Comparison of ENCODE assay signal across 8 cellular contexts in genomic region chr13:27170521-27171243, GRCh38. TPM values are rescaled to one million over a fixed set of nuclear protein-coding genes. Genes with fewer than 3 reads are reported as not detected.
A peak's percentile ranks its signal among the peaks of the same experiment; 100 is the strongest.
DNase-seq lines count a peak whose midpoint lies in the region; ATAC-seq and TF ChIP-seq lines count a peak whose summit lies in the region.

No MANE protein-coding gene starts in this region.

- POLR2A ChIA-PET in Panc1 (lab: Charles Lee), result no interaction called here

- H3K9me3 Mint-ChIP-seq in glutamatergic neuron (ENCODE audit: unreplicated experiment), result peaks cover 4% of the 10 kb centered on the region

- peaks cover 3% of the 10 kb centered on the region for H3K27me3 Mint-ChIP-seq in glutamatergic neuron (ENCODE audit: unreplicated experiment)

- BruUV-seq in Panc1 (replicated peaks; lab: Mats Ljungman, UMichigan), result no TSS peak

- CTCF ChIA-PET in Panc1 (lab: Charles Lee), result interaction anchor here (0.6 kb wide), 1 partner anchor 27 kb away, joined by 9 read pairs; no protein-coding TSS in a partner anchor

- no peak for TF ChIP-seq EP300 in ovary (IDR thresholded peaks at IDR 0.05)

- no peaks in the 10 kb centered on the region; the same call in none of the 2 replicates for H3K36me3 ChIP-seq in Panc1 (ENCODE audit: control insufficient read depth, insufficient read depth, low read length)
- H3K36me3 ChIP-seq in ovary, result no peaks in the 10 kb centered on the region
- no peaks in the 10 kb centered on the region for H3K36me3 ChIP-seq in uterus

- no peak for DNase-seq in Panc1 (ENCODE audit: low read depth, low spot score)
- peak; percentile 47 for DNase-seq in activated naive CD4-positive, alpha-beta T cell treated with anti-CD3 and anti-CD28 coated beads, Interleukin-2, amount 50 U/mL, for 16 hours
- peak; percentile 65 for DNase-seq in glutamatergic neuron
- DNase-seq in ovary, result peak; percentile 42 to 71 (median 64)
- peak; percentile 31 to 46 for DNase-seq in uterus
- no peak for DNase-seq in GOT3 (lab: John Stamatoyannopoulos, UW)

- WGBS in ovary, 3 donors, result 0 to 1% (median 0%) methylated on average over 31 to 56 of the region's 56 CpGs

- H3K4me1 ChIP-seq in Panc1 (ENCODE audit: control insufficient read depth, insufficient read depth, low read length) (peaks cover 38% of the 10 kb centered on the region), ovary (ENCODE audit: insufficient read depth) (peaks cover 9% of the 10 kb centered on the region), uterus (no peaks in the 10 kb centered on the region)

- peak overlapping the region; percentile 76 for H3K27ac Mint-ChIP-seq in glutamatergic neuron (ENCODE audit: unreplicated experiment)

- no peaks in the 10 kb centered on the region for H3K36me3 Mint-ChIP-seq in glutamatergic neuron (ENCODE audit: unreplicated experiment)

- in situ Hi-C loops in Panc1 (cut with HindIII; ENCODE audit: low pct_unique_long_range_greater_than_20kb, low sequenced_read_pairs), result no loop called here

- ATAC-seq in HG03159 (IDR thresholded peaks at IDR 0.05; ENCODE audit: unreplicated experiment), result peak; percentile 9
- peak; percentile 3; the same call in 1 of the 2 replicates for ATAC-seq in Panc1

- TF ChIP-seq POLR2A in ovary (IDR thresholded peaks at IDR 0.05), result no peak
- no peak for TF ChIP-seq POLR2A in uterus (IDR thresholded peaks at IDR 0.05)

- TF ChIP-seq CTCF in GM12875 (IDR thresholded peaks at IDR 0.05; ENCODE audit: borderline replicate concordance, insufficient read depth, low read depth, low read length), result no peak
- TF ChIP-seq CTCF in Panc1 (IDR thresholded peaks at IDR 0.05), result no peak
- TF ChIP-seq CTCF in glutamatergic neuron (IDR thresholded peaks at IDR 0.05; ENCODE audit: partially characterized antibody, unreplicated experiment), result no peak
- TF ChIP-seq CTCF in ovary (IDR thresholded peaks at IDR 0.05), result no peak
- TF ChIP-seq CTCF in uterus (IDR thresholded peaks at IDR 0.05), result no peak

- peak overlapping the region; percentile 94 for H3K4me3 Mint-ChIP-seq in glutamatergic neuron (ENCODE audit: unreplicated experiment)

- intact Hi-C loops in Panc1 (cut with micrococcal nuclease; ENCODE audit: unreplicated experiment) (loop anchor here (5.0 kb wide), 1 partner anchor 182 kb away; no protein-coding TSS in a partner anchor), ovary (cut with DNase I) (loop anchor here (5.0 to 10.0 kb wide), 5 partner anchors 74 to 188 kb away; partner anchors contain the start of genes RASL11A (in 2 of the 4) and RPL21 (in 1 of the 4)), uterus (cut with DNase I; ENCODE audit: low total_unique reads) (loop anchor here (5.0 kb wide), 1 partner anchor 82 kb away; the partner anchor contains the start of gene RPL21)

- H3K4me1 Mint-ChIP-seq in glutamatergic neuron (ENCODE audit: low read depth, unreplicated experiment), result peaks cover 15% of the 10 kb centered on the region

- H3K27me3 ChIP-seq in Panc1 (ENCODE audit: control insufficient read depth, insufficient read depth, low read length) (no peaks in the 10 kb centered on the region), ovary (no peaks in the 10 kb centered on the region), uterus (no peaks in the 10 kb centered on the region)

- H3K4me3 ChIP-seq in GM12875 (ENCODE audit: low read depth, low read length) (peak overlapping the region; percentile 73), Panc1 (ENCODE audit: low read depth in 2 of 2, low read length in 2 of 2) (peak overlapping the region; percentile 70 to 92), ovary (peak overlapping the region; percentile 80), uterus (peak overlapping the region; percentile 70 to 85)

- H3K27ac ChIP-seq in Panc1 (ENCODE audit: low read length), result peak overlapping the region; percentile 93
- peak overlapping the region; percentile 92 to 94 for H3K27ac ChIP-seq in ovary
- peak overlapping the region; percentile 92 to 95 for H3K27ac ChIP-seq in uterus

- H3K9me3 ChIP-seq in Panc1 (ENCODE audit: control insufficient read depth, insufficient read depth, low read depth, low read length), result no peaks in the 10 kb centered on the region
- no peaks in the 10 kb centered on the region for H3K9me3 ChIP-seq in ovary
- no peaks in the 10 kb centered on the region for H3K9me3 ChIP-seq in uterus

RNA-seq across cellular contexts. Expression of gene USP12, which starts 0.9 kb away (rescaled TPM):
- total RNA-seq in Panc1 (2021; ENCODE audit: unreplicated experiment) (82.0 TPM), glutamatergic neuron (ENCODE audit: unreplicated experiment) (24.9 TPM), ovary (10 to 100 TPM; 14.0 to 23.6 (median 19.2) TPM), uterus (10 to 100 TPM; 12.1 to 32.8 (median 20.5) TPM)
- polyA plus RNA-seq in Panc1 (2012; ENCODE audit: insufficient read length), result 36.1 TPM
- 10 to 100 TPM in 1 of 2 donors, 1 to 10 TPM in 1; 9.5 to 20.4 TPM for polyA plus RNA-seq in ovary

Comparison
In these comparisons a context has a peak if more than half of its experiments do, and no peak if none do; other contexts are left out.
1. DNase-seq: peak in activated naive CD4-positive, alpha-beta T cell treated with anti-CD3 and anti-CD28 coated beads, Interleukin-2, amount 50 U/mL, for 16 hours (single experiment), glutamatergic neuron (single experiment), ovary (5 of 5) and uterus (2 of 2); none in Panc1 (single experiment) and GOT3 (single experiment).
2. Peak in every context shown above with its lines, with median percentiles within 50 percentile points of each other: H3K4me3 ChIP-seq and H3K27ac ChIP-seq.